Comparison of ENCODE assay signal across 14 cellular contexts in genomic region chr3:107085261-107085660, GRCh38.
"Had no signal": no experiment of that assay in that cellular context is flagged by ENCODE, and none has a peak within 500 bp of the region (broad histone marks: within the 10 kb centered on the region; RNA-seq: fewer than 3 reads in every experiment).

No MANE protein-coding gene starts in this region.

- H3K9me3 Mint-ChIP-seq: activated B cell treated with CpG ODN at 0.5 μM for 24 hours; activated naive CD4-positive, alpha-beta T cell treated with anti-CD3 and anti-CD28 coated beads, Interleukin-2, amount 50 U/mL, for 72 hours; activated T-cell treated with anti-CD3 and anti-CD28 coated beads, Interleukin-2, amount 50 U/mL, for 4 hours had no signal

- H3K4me3 Mint-ChIP-seq: activated B cell treated with CpG ODN at 0.5 μM for 24 hours; activated CD8-positive, alpha-beta memory T cell treated with anti-CD3 and anti-CD28 coated beads, Interleukin-2, amount 10 ng/mL, durations not matched to agents 7 days and 5 days; activated T-cell treated with anti-CD3 and anti-CD28 coated beads, Interleukin-2, amount 50 U/mL, for 4 hours had no signal

- DNase-seq: activated B cell treated with CpG ODN at 0.5 μM for 24 hours; activated CD4-positive, alpha-beta T cell treated with anti-CD3 and anti-CD28 coated beads, Interleukin-2, amount 50 U/mL, for 4 hours; activated CD8-positive, alpha-beta memory T cell treated with anti-CD3 and anti-CD28 coated beads, Interleukin-2, amount 10 ng/mL, durations not matched to agents 7 days and 5 days; activated effector memory CD4-positive, alpha-beta T cell treated with anti-CD3 and anti-CD28 coated beads, Interleukin-2, amount 50 U/mL, for 16 hours; activated T-cell treated with anti-CD3 and anti-CD28 coated beads, Interleukin-2, amount 50 U/mL, for 4 hours; amygdala; kidney; stimulated activated CD4-positive, alpha-beta T cell treated with anti-CD3 and anti-CD28 coated beads, Interleukin-4, amount 100 ng/mL, for 1 hour; stimulated activated CD8-positive, alpha-beta memory T cell treated with anti-CD3 and anti-CD28 coated beads, Interleukin-4, amount 100 ng/mL, for 48 hours; stimulated activated naive CD8-positive, alpha-beta T cell treated with anti-CD3 and anti-CD28 coated beads, Interleukin-15, Interleukin-2, amounts not matched to agents 100 U/mL and 50 U/mL, for 24 hours; upper lobe of right lung had no signal

- H3K4me1 Mint-ChIP-seq: activated B cell treated with CpG ODN at 0.5 μM for 24 hours; activated CD8-positive, alpha-beta memory T cell treated with anti-CD3 and anti-CD28 coated beads, Interleukin-2, amount 10 ng/mL, durations not matched to agents 7 days and 5 days had no signal

- H3K4me3 ChIP-seq: esophagus muscularis mucosa, gastroesophageal sphincter, upper lobe of right lung had no signal

- H3K27me3 Mint-ChIP-seq: activated B cell treated with CpG ODN at 0.5 μM for 24 hours; activated CD8-positive, alpha-beta memory T cell treated with anti-CD3 and anti-CD28 coated beads, Interleukin-2, amount 10 ng/mL, durations not matched to agents 7 days and 5 days had no signal

- ATAC-seq: activated CD8-positive, alpha-beta memory T cell treated with anti-CD3 and anti-CD28 coated beads, Interleukin-2, amount 10 ng/mL, durations not matched to agents 7 days and 5 days; activated naive CD4-positive, alpha-beta T cell treated with anti-CD3 and anti-CD28 coated beads, Interleukin-2, amount 50 U/mL, for 72 hours; activated T-cell treated with anti-CD3 and anti-CD28 coated beads, Interleukin-2, amount 50 U/mL, for 4 hours; gastroesophageal sphincter; stimulated activated naive CD8-positive, alpha-beta T cell treated with anti-CD3 and anti-CD28 coated beads, Interleukin-15, Interleukin-2, amounts not matched to agents 100 U/mL and 50 U/mL, for 24 hours; upper lobe of right lung had no signal

- H3K27ac Mint-ChIP-seq: activated B cell treated with CpG ODN at 0.5 μM for 24 hours; activated CD8-positive, alpha-beta memory T cell treated with anti-CD3 and anti-CD28 coated beads, Interleukin-2, amount 10 ng/mL, durations not matched to agents 7 days and 5 days; activated naive CD4-positive, alpha-beta T cell treated with anti-CD3 and anti-CD28 coated beads, Interleukin-2, amount 50 U/mL, for 72 hours had no signal

- H3K36me3 Mint-ChIP-seq: activated CD8-positive, alpha-beta memory T cell treated with anti-CD3 and anti-CD28 coated beads, Interleukin-2, amount 10 ng/mL, durations not matched to agents 7 days and 5 days; activated naive CD4-positive, alpha-beta T cell treated with anti-CD3 and anti-CD28 coated beads, Interleukin-2, amount 50 U/mL, for 72 hours had no signal
